Comparison of ENCODE assay signal across 8 cellular contexts in the genomic region with DNA sequence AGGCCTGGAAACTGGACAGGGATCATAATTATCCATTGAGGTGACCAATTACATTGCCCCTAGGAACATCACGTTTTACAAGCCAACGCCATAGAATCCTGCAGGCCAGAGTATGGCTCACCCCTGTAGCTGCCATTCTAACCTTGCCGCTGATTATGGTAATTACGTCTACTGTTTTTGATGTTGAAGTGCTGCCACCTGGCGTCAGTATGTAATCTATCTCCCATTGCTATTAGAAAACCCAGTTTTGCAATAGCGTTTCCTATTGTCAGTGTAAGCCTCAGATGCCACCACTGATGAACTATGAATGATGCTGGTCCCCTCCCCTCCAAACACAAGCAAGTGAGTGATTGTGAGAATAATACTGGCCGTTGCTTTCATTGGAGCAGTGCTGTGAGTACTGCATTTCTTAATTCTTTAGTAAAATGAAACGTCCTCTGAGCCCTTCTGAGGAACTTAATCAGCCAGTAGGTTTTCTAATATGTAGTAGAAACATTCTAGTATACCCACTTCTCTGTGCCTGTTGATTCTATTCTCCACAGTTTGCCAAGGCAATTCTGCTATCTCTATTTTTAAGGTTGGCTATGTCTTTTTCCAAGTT.
DNase-seq lines count a peak whose midpoint lies in the region; FAIRE-seq and TF ChIP-seq lines count a peak whose summit lies in the region.

No MANE protein-coding gene starts in this region.

- intact Hi-C loops in MCF 10A (cut with micrococcal nuclease) (loop anchor here (1.0 to 5.0 kb wide), 5 partner anchors 127 to 847 kb away; no protein-coding TSS in a partner anchor), kidney (cut with DNase I) (no loop called here)

- H3K4me1 ChIP-seq in kidney (ENCODE audit: control insufficient read depth in 1 of 2, insufficient read depth in 1 of 2, low read depth in 1 of 2, low read length in 2 of 2) = no peaks in the 10 kb centered on the region

- no peak overlapping the region for H3K27ac Mint-ChIP-seq in MCF 10A (ENCODE audit: low read depth, unreplicated experiment)

- H3K9me3 Mint-ChIP-seq in MCF 10A (ENCODE audit: unreplicated experiment) = no peaks in the 10 kb centered on the region

- DNase-seq in activated T-cell treated with anti-CD3 and anti-CD28 coated beads for 24 hours (ENCODE audit: low read depth) = peak; percentile 21
- DNase-seq in activated T-cell treated with anti-CD3 and anti-CD28 coated beads, Interleukin-2, amount 50 U/mL, for 1 hour = no peak
- DNase-seq in H7 = peak; percentile 27
- peak; percentile 45 for DNase-seq in LHCN-M2 (ENCODE audit: low read depth)
- DNase-seq in RWPE1 (ENCODE audit: low spot score) = peak; percentile 51
- DNase-seq in MCF 10A (ENCODE audit: unreplicated experiment) = peak; percentile 81
- DNase-seq in kidney = no peak
- DNase-seq in stimulated activated CD4-positive, alpha-beta T cell treated with anti-CD3 and anti-CD28 coated beads, Interleukin-4, amount 100 ng/mL, for 48 hours (ENCODE audit: low read depth in 2 of 2) = peak; percentile 13 to 36

- POLR2A ChIA-PET in RWPE1 (lab: Yijun Ruan, JAX; ENCODE audit: low non-redundant PET) = no interaction called here
- POLR2A ChIA-PET in MCF 10A (lab: Yijun Ruan, JAX) = interaction anchor here (1.0 kb wide), 1 partner anchor 126 kb away, joined by 3 read pairs; no protein-coding TSS in a partner anchor

- no peak overlapping the region for H3K4me3 ChIP-seq in H7 (ENCODE audit: insufficient read depth, low read depth, low read length)
- H3K4me3 ChIP-seq in kidney (ENCODE audit: low read length in 2 of 2) = no peak overlapping the region

- H3K9ac ChIP-seq in kidney (ENCODE audit: low read length in 2 of 2) = no peak overlapping the region

- no peak for FAIRE-seq in kidney (lab: Jason Lieb, UNC)

- no peaks in the 10 kb centered on the region for H3K9me3 ChIP-seq in kidney (ENCODE audit: control insufficient read depth in 1 of 2, low read length in 2 of 2)

- H3K4me3 Mint-ChIP-seq in MCF 10A (ENCODE audit: unreplicated experiment) = no peak overlapping the region

- H3K27me3 Mint-ChIP-seq in MCF 10A (ENCODE audit: insufficient read depth, unreplicated experiment) = peaks cover 33% of the 10 kb centered on the region

- no peaks in the 10 kb centered on the region for H3K27me3 ChIP-seq in H7 (ENCODE audit: control insufficient read depth, insufficient read depth, low read length)

- H3K27ac ChIP-seq in RWPE1 (no peak overlapping the region), kidney (ENCODE audit: low read depth in 2 of 2, low read length in 2 of 2) (no peak overlapping the region)

- no peaks in the 10 kb centered on the region for H3K4me1 Mint-ChIP-seq in MCF 10A (ENCODE audit: insufficient read depth, unreplicated experiment)

- CTCF ChIA-PET in RWPE1 (lab: Yijun Ruan, JAX) (interaction anchor here (0.5 to 1.4 kb wide), 8 partner anchors 10 to 1550 kb away, joined by 3 to 5 read pairs (median 4); no protein-coding TSS in a partner anchor), MCF 10A (lab: Yijun Ruan, JAX) (interaction anchor here (0.6 to 5.3 kb wide), 26 partner anchors 9 to 1692 kb away, joined by 3 to 41 read pairs (median 3); no protein-coding TSS in a partner anchor)

- no TSS peak for BruUV-seq in MCF 10A (replicated peaks; lab: Mats Ljungman, UMichigan)

- TF ChIP-seq CTCF in RWPE1 (conservative IDR thresholded peaks at IDR 0.05; ENCODE audit: low read depth) (peak; percentile 72), MCF 10A (IDR thresholded peaks at IDR 0.05; ENCODE audit: unreplicated experiment) (peak; percentile 68), kidney (IDR thresholded peaks at IDR 0.05; ENCODE audit: borderline replicate concordance, extremely low read depth, insufficient read depth) (peak; percentile 65)

- H3K36me3 ChIP-seq in H7 (replicated peaks; ENCODE audit: control insufficient read depth, insufficient read depth, low read length) (no peaks in the 10 kb centered on the region), kidney (ENCODE audit: control insufficient read depth in 1 of 2, insufficient read depth in 2 of 2, low read length in 2 of 2) (no peaks in the 10 kb centered on the region)

- no peaks in the 10 kb centered on the region for H3K36me3 Mint-ChIP-seq in MCF 10A (ENCODE audit: insufficient read depth, unreplicated experiment)

Comparison
In these comparisons a context has a peak if more than half of its experiments do, and no peak if none do; other contexts are left out.
1. DNase-seq: peak in activated T-cell treated with anti-CD3 and anti-CD28 coated beads for 24 hours (single experiment), H7 (single experiment), LHCN-M2 (single experiment), RWPE1 (single experiment), MCF 10A (single experiment) and stimulated activated CD4-positive, alpha-beta T cell treated with anti-CD3 and anti-CD28 coated beads, Interleukin-4, amount 100 ng/mL, for 48 hours (2 of 2); none in activated T-cell treated with anti-CD3 and anti-CD28 coated beads, Interleukin-2, amount 50 U/mL, for 1 hour (single experiment) and kidney (single experiment).
2. Peak in every context shown above with its lines, with median percentiles within 50 percentile points of each other: CTCF ChIP-seq.